In the genomic region with DNA sequence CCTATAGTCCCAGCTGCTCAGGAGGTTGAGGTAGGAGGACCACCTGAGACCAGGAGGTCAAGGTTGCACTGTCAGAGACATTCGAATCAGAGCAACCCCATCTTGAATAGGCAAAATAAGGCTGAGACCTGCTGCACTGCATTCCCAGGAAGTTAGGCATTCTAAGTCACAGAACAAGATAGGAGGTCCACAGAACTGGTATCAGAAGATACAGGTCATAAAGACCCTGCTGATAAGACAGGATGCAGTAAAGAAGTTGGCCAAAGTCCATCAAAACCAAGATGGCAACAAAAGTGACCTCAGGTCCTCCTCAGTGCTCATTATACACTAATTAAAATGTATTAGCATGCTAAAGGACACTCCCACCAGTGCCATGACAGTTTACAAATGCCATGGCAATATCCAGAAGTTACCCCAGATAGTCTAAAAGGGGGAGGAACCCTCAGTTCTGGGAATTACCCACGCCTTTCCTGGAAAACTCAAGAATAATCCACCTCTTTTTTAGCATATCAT, we compare ENCODE assay signal across 27 cellular contexts.
"Had no signal": no experiment of that assay in that cellular context is flagged by ENCODE, and none has a peak within 500 bp of the region (broad histone marks: within the 10 kb centered on the region; RNA-seq: fewer than 3 reads in every experiment).

No MANE protein-coding gene starts in this region.

- H3K27ac ChIP-seq: dorsolateral prefrontal cortex, gastrocnemius medialis, heart right ventricle, lower lobe of right lung, prostate gland, right atrium auricular region, stomach, thyroid gland, upper lobe of left lung had no signal

- ATAC-seq: esophagus mucosa; gastrocnemius medialis; heart right ventricle; left ventricle myocardium superior; lower lobe of right lung; naive thymus-derived CD8-positive, alpha-beta T cell; sciatic nerve; stimulated activated effector memory CD8-positive, alpha-beta T cell treated with anti-CD3 and anti-CD28 coated beads, Interleukin-12 subunit alpha, Interleukin-12 subunit beta, amount 100 ng/mL, for 72 hours had no signal

- H3K4me1 ChIP-seq: gastrocnemius medialis, heart right ventricle, lower lobe of right lung, prostate gland, right atrium auricular region, stomach, thyroid gland, upper lobe of left lung had no signal

- H3K27me3 ChIP-seq: right atrium auricular region, thyroid gland, upper lobe of left lung had no signal

- H3K4me3 ChIP-seq: dorsolateral prefrontal cortex, gastrocnemius medialis, heart right ventricle, lower lobe of right lung, prostate gland, right atrium auricular region, stomach, thyroid gland, upper lobe of left lung had no signal

- FAIRE-seq: colon, keratinocyte, urothelium cell line had no signal

- DNase-seq: dorsolateral prefrontal cortex; effector CD4-positive, alpha-beta T cell; foreskin fibroblast; gastrocnemius medialis; glutamatergic neuron; heart right ventricle; hypothalamus; immature natural killer cell; left ventricle myocardium superior; lower lobe of right lung; naive thymus-derived CD8-positive, alpha-beta T cell; nephron progenitor cell; nucleus accumbens; stimulated activated CD4-positive, alpha-beta T cell treated with anti-CD3 and anti-CD28 coated beads, Interleukin-2, amount 100 ng/mL, for 24 hours; stimulated activated CD4-positive, alpha-beta T cell treated with anti-CD3 and anti-CD28 coated beads, Interleukin-4, amount 100 ng/mL, for 24 hours; stimulated activated naive CD4-positive, alpha-beta T cell treated with Interleukin-2 at 50 U/mL for 16 hours; stomach; thyroid gland; upper lobe of left lung had no signal

- H3K9me3 ChIP-seq: gastrocnemius medialis, prostate gland, thyroid gland had no signal

- H3K36me3 ChIP-seq: gastrocnemius medialis, heart right ventricle, lower lobe of right lung, prostate gland, right atrium auricular region, stomach, thyroid gland, upper lobe of left lung had no signal
